ENCODE assay signal across 23 cellular contexts in the genomic region with DNA sequence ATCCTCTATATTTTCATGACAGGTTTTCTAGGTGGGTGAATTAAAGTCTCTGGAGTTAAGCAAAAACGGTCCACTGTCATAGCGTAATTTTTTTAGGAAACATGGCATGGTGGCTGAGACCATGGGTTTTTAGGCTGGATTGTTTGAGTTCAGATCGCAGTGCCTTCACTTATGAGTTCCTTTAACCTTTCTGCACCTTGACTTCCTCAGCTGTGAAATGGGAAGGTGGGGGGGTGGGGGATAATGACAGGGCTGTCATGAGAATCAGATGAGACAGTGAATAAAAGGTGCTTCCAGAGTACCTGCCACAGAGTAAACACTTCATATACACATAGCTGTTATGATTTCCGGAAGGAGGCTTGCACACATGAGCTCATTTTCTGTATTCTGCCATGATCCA. TPM values are rescaled to one million over a fixed set of nuclear protein-coding genes. Genes with fewer than 3 reads are reported as not detected.
DNase-seq lines count a peak whose midpoint lies in the region; ATAC-seq and TF ChIP-seq lines count a peak whose summit lies in the region.
"Had no signal": no experiment of that assay in that cellular context is flagged by ENCODE, and none has a peak within 500 bp of the region (broad histone marks: within the 10 kb centered on the region; RNA-seq: fewer than 3 reads in every experiment).

No MANE protein-coding gene starts in this region.

- ATAC-seq in foreskin keratinocyte (no peak), aorta (ENCODE audit: low FRiP score) (no peak)
- ATAC-seq: activated T-cell treated with anti-CD3 and anti-CD28 coated beads, Interleukin-2, amount 50 U/mL, for 4 hours; naive thymus-derived CD4-positive, alpha-beta T cell; PC-3; sciatic nerve had no signal

- H3K27me3 ChIP-seq in foreskin keratinocyte (no peaks in the 10 kb centered on the region), thyroid gland (no peaks in the 10 kb centered on the region), aorta (ENCODE audit: control insufficient read depth in 1 of 2, insufficient read depth in 2 of 2, low read length in 1 of 2) (no peaks in the 10 kb centered on the region)
- H3K27me3 ChIP-seq: ovary had no signal

- peak overlapping the region; percentile 79 for H3K27ac ChIP-seq in foreskin keratinocyte
- peak overlapping the region; percentile 49 to 70 (median 53) for H3K27ac ChIP-seq in thyroid gland
- no peak overlapping the region for H3K27ac ChIP-seq in aorta (ENCODE audit: low read depth in 1 of 2, low read length in 2 of 2)

- no peak overlapping the region for H3K4me3 ChIP-seq in thyroid gland (replicated peaks in 1 of 3)
- H3K4me3 ChIP-seq in aorta (ENCODE audit: low read length in 2 of 2) = no peak overlapping the region
- H3K4me3 ChIP-seq: ovary had no signal

- H3K9me3 ChIP-seq in thyroid gland = no peaks in the 10 kb centered on the region
- no peaks in the 10 kb centered on the region for H3K9me3 ChIP-seq in aorta (ENCODE audit: control insufficient read depth, low read length)
- H3K9me3 ChIP-seq: ovary, SK-N-SH had no signal

- H3K4me1 ChIP-seq in foreskin keratinocyte (peaks cover 32% of the 10 kb centered on the region), thyroid gland (peaks cover 39 to 43% of the 10 kb centered on the region in 2 donors), aorta (ENCODE audit: control insufficient read depth in 1 of 2, insufficient read depth in 2 of 2, low read length in 2 of 2) (no peaks in the 10 kb centered on the region)

- TF ChIP-seq POLR2A in thyroid gland (IDR thresholded peaks at IDR 0.05) = no peak

- DNase-seq in NCI-H510A treated with DMSO at 0.1 percent for 48 hours (lab: John Stamatoyannopoulos, UW) (peak; percentile 47), NCI-H510A (lab: John Stamatoyannopoulos, UW) (no peak), NCI-H69 (lab: John Stamatoyannopoulos, UW) (peak; percentile 51), foreskin keratinocyte (no peak), thyroid gland (no peak), aorta (no peak), middle frontal gyrus (ENCODE audit: extremely low spot score, low spot score) (no peak), RKO (ENCODE audit: low spot score) (no peak)
- DNase-seq: activated CD4-positive, CD25-positive, alpha-beta regulatory T cell treated with anti-CD3 and anti-CD28 coated beads, Interleukin-2, amount 50 U/mL, for 72 hours; activated naive CD4-positive, alpha-beta T cell treated with anti-CD3 and anti-CD28 coated beads, Interleukin-2, amount 10 ng/mL, durations not matched to agents 7 days and 5 days; activated T-cell treated with anti-CD3 and anti-CD28 coated beads, Interleukin-2, amount 50 U/mL, for 4 hours; CD4-positive, alpha-beta T cell; DND-41; naive thymus-derived CD4-positive, alpha-beta T cell; NCI-H748 treated with DMSO at 0.1 percent for 48 hours; ovary; SK-N-SH; stimulated activated CD4-positive, alpha-beta T cell treated with anti-CD3 and anti-CD28 coated beads, Interleukin-1b, Interleukin-23, amount 100 ng/mL, for 48 hours; T-helper 9 cell had no signal

- intact Hi-C loops in thyroid gland (cut with DNase I) (loop anchor here (10.0 kb wide), 1 partner anchor 163 kb away; a partner anchor contains a TSS), aorta (cut with DNase I) (loop anchor here in 1 of 2 donors (10.0 kb wide), 1 partner anchor 163 kb away; a partner anchor contains a TSS)

- no peak for TF ChIP-seq CTCF in foreskin keratinocyte (conservative IDR thresholded peaks at IDR 0.05)
- no peak for TF ChIP-seq CTCF in thyroid gland (IDR thresholded peaks at IDR 0.05)

- WGBS in thyroid gland, 2 donors = 82 to 87% methylated on average over 4 of the region's 4 CpGs
- WGBS in aorta, 2 donors = 73 to 87% methylated on average over 4 of the region's 4 CpGs

- H3K36me3 ChIP-seq in thyroid gland (no peaks in the 10 kb centered on the region), aorta (ENCODE audit: control insufficient read depth in 1 of 2, insufficient read depth in 2 of 2, low read length in 1 of 2) (no peaks in the 10 kb centered on the region)
- H3K36me3 ChIP-seq: ovary had no signal

RNA-seq across cellular contexts. Expression of a gene that starts 11.8 kb away (rescaled TPM):
- total RNA-seq in foreskin keratinocyte = 0.63 and 0.88 TPM in 2 replicates
- 0.93 and 0.99 TPM in 2 replicates for polyA plus RNA-seq in foreskin keratinocyte
- total RNA-seq in thyroid gland = 1 to 10 TPM; 1.5 to 8.3 (median 4.2) TPM
- 1 to 10 TPM; 1.2 to 8.6 TPM for total RNA-seq in aorta
- not detected for polyA plus RNA-seq in aorta
- total RNA-seq: A673; activated T-cell treated with anti-CD3 and anti-CD28 coated beads, Interleukin-2, amount 50 U/mL, for 4 hours; CD4-positive, alpha-beta T cell; naive thymus-derived CD4-positive, alpha-beta T cell had no signal

RNA-seq across cellular contexts. Expression of a gene that starts 14.2 kb away (rescaled TPM):
- total RNA-seq in foreskin keratinocyte = 10.2 and 17.8 TPM in 2 replicates
- polyA plus RNA-seq in foreskin keratinocyte = 15.0 and 24.3 TPM in 2 replicates
- total RNA-seq in thyroid gland = 10 to 100 TPM; 14.7 to 32.3 (median 25.6) TPM
- 10 to 100 TPM; 22.4 to 26.6 TPM for total RNA-seq in aorta
- polyA plus RNA-seq in aorta = 1 to 10 TPM in 1 of 2 donors, under 1 TPM in 1; 0.95 to 2.1 TPM
- total RNA-seq: activated T-cell treated with anti-CD3 and anti-CD28 coated beads, Interleukin-2, amount 50 U/mL, for 4 hours; CD4-positive, alpha-beta T cell; naive thymus-derived CD4-positive, alpha-beta T cell had no signal

RNA-seq across cellular contexts. Expression of a gene that starts 34.0 kb away (rescaled TPM):
- total RNA-seq in foreskin keratinocyte = 23.4 and 38.5 TPM in 2 replicates
- polyA plus RNA-seq in foreskin keratinocyte = 21.4 and 31.8 TPM in 2 replicates
- 10 to 100 TPM; 32.7 to 65.4 (median 42.6) TPM for total RNA-seq in thyroid gland
- 1 to 10 TPM; 2.5 to 7.6 TPM for total RNA-seq in aorta
- polyA plus RNA-seq in aorta = 1 to 10 TPM in 1 of 2 donors, not detected in 1; 2.0 TPM
- total RNA-seq: A673; activated T-cell treated with anti-CD3 and anti-CD28 coated beads, Interleukin-2, amount 50 U/mL, for 4 hours; lung microvascular endothelial cell had no signal
- polyA plus RNA-seq: naive thymus-derived CD4-positive, alpha-beta T cell had no signal

RNA-seq across cellular contexts. Expression of a gene that starts 50.5 kb away (rescaled TPM):
- total RNA-seq in foreskin keratinocyte = 38.1 and 49.0 TPM in 2 replicates
- 26.4 and 33.1 TPM in 2 replicates for polyA plus RNA-seq in foreskin keratinocyte
- 10 to 100 TPM; 16.4 to 31.1 (median 22.1) TPM for total RNA-seq in thyroid gland
- total RNA-seq in aorta = 10 to 100 TPM; 30.9 to 45.0 TPM
- polyA plus RNA-seq in aorta = 10 to 100 TPM in 1 of 2 donors, 1 to 10 TPM in 1; 2.6 to 11.0 TPM

Comparison
In these comparisons a context has a peak if more than half of its experiments do, and no peak if none do; other contexts are left out.
1. DNase-seq: peak in NCI-H510A treated with DMSO at 0.1 percent for 48 hours (single experiment) and NCI-H69 (single experiment); none in NCI-H510A (single experiment), foreskin keratinocyte (0 of 2), thyroid gland (0 of 2), aorta (0 of 2), middle frontal gyrus (single experiment) and RKO (single experiment).
2. H3K27ac ChIP-seq: peak in foreskin keratinocyte (single experiment) and thyroid gland (3 of 3); none in aorta (0 of 2).